In the genomic region with DNA sequence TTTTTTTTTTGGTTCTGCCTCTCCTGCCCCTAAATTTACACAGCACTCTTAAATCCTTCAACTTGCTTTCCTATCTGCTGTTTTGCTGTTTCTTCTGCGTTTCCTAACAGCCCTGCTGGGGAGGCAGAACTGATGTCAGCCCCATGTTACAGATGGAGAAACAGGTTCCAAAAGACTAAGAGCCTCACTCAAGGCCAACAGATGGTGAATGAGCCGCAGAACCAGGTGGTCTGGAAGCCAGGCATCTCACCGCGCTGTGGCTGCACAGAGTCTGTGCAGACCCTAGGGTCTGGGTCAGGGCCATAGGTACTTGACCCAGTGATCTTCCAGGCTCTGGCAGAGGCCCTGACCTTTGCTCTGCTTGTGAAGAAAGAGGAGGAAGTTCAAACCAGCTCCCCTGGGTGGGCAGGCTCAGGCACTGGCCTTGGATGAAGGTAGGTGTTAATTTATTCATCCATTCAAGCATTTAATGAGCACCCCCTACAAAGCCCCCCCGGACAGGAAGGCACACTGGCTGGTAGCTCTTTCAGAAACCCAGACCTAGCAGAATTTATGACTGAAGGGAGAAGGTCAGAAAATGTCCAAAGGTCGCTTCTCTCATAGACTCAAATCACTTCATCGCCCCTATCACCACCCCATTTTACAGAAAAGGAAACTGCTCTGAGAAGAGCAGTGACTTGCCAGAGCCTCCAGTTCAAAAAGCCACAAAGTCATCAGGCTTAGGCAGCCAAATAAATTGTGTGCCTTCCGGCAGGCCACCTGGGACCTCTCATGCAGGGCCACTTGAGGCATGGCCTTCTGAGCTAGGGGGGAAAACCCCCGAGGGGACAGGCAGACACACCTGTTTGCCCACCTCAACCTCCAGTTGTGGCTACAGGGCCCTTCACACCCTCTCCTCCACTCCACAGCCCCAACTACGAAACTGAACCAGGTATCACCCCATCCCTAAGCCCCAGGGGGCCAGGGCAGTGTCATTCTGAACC, we compare ENCODE assay signal across 8 cellular contexts. TPM values are rescaled to one million over a fixed set of nuclear protein-coding genes. Genes with fewer than 3 reads are reported as not detected.
DNase-seq lines count a peak whose midpoint lies in the region; ATAC-seq and TF ChIP-seq lines count a peak whose summit lies in the region.

No MANE protein-coding gene starts in this region.

- H2BK12ac ChIP-seq in H9 (ENCODE audit: insufficient read length, low read depth, low read length) = no peak overlapping the region

- H2AFZ ChIP-seq in H9 (ENCODE audit: low read length) = no peak overlapping the region

- H3K36me3 Mint-ChIP-seq in H9 (ENCODE audit: insufficient read depth in 1 of 3, low read depth in 3 of 3) (peaks cover 1 to 10% (median 9%) of the 10 kb centered on the region in 3 experiments; a peak in 4 of 7 replicates), activated B cell treated with CpG ODN at 0.5 μM for 24 hours (ENCODE audit: low read depth) (no peaks in the 10 kb centered on the region)

- no CpG with 5 or more reads among the region's 10 CpGs for WGBS in H9 (ENCODE audit: extremely low coverage, insufficient read length, low lambda C conversion rate)
- 74% methylated on average over 10 of the region's 10 CpGs for WGBS in prostate gland

- H3T11ph ChIP-seq in H9 (ENCODE audit: low read length) = no peak overlapping the region

- H2BK5ac ChIP-seq in H9 (ENCODE audit: insufficient read length, low read length) = no peak overlapping the region

- H3K79me2 ChIP-seq in H9 (ENCODE audit: insufficient read depth, low read length) = no peaks in the 10 kb centered on the region

- peaks cover 4% of the 10 kb centered on the region for H3K23me2 ChIP-seq in H9 (ENCODE audit: insufficient read length, low read depth, low read length, poor library complexity, severe bottlenecking)

- H4K8ac ChIP-seq in H9 (replicated peaks; ENCODE audit: insufficient read length, low read depth, low read length) = no peak overlapping the region

- intact Hi-C loops in activated B cell treated with CpG ODN at 0.5 μM for 24 hours (cut with micrococcal nuclease) = no loop called here
- intact Hi-C loops in prostate gland (cut with DNase I) = no loop called here

- no peak overlapping the region; the same call in 1 of the 2 replicates for H2BK15ac ChIP-seq in H9 (ENCODE audit: low read depth, low read length)

- H3K27ac Mint-ChIP-seq in H9 = peak overlapping the region in 2 of 3 experiments; percentile 5 to 29; a peak in 2 of 7 replicates
- H3K27ac Mint-ChIP-seq in activated B cell treated with CpG ODN at 0.5 μM for 24 hours = peak overlapping the region; percentile 57

- no peak overlapping the region for H3K56ac ChIP-seq in H9 (ENCODE audit: insufficient read length, low read depth, low read length)

- H3K14ac ChIP-seq in H9 (ENCODE audit: insufficient read depth, low read length) = peak overlapping the region; percentile 48; the same call in 1 of the 2 replicates

- H3K4me1 ChIP-seq in H9 (ENCODE audit: insufficient read depth, low read length) = peaks cover 7% of the 10 kb centered on the region; the same call in 1 of the 2 replicates
- peaks cover 13% of the 10 kb centered on the region for H3K4me1 ChIP-seq in prostate gland (replicated peaks)

- no peaks in the 10 kb centered on the region for H3K9me3 ChIP-seq in H9 (ENCODE audit: control insufficient read depth, low read depth, low read length)
- no peaks in the 10 kb centered on the region for H3K9me3 ChIP-seq in prostate gland

- POLR2A ChIA-PET in activated B cell treated with CpG ODN at 0.5 μM for 24 hours (lab: Charles Lee) = no interaction called here

- no peak overlapping the region for H4K5ac ChIP-seq in H9 (ENCODE audit: insufficient read length, low read depth, low read length)

- no peak overlapping the region for H2BK20ac ChIP-seq in H9 (ENCODE audit: low read depth, low read length, poor library complexity, severe bottlenecking)

- H3K9ac ChIP-seq in H9 (ENCODE audit: extremely low read depth, insufficient read length, low read length) = no peak overlapping the region

- H3K4ac ChIP-seq in H9 (ENCODE audit: low read depth, low read length) = no peak overlapping the region

- no peak for DNase-seq in H9
- no peak for DNase-seq in activated B cell treated with CpG ODN at 0.5 μM for 24 hours
- DNase-seq in prostate gland (ENCODE audit: low spot score) = no peak
- no peak for DNase-seq in activated naive CD4-positive, alpha-beta T cell (lab: John Stamatoyannopoulos, UW)
- DNase-seq in NCI-H2081 treated with DMSO at 0.1 percent for 48 hours (lab: John Stamatoyannopoulos, UW) = no peak
- no peak for DNase-seq in T-helper 1 cell

- H3K4me1 Mint-ChIP-seq in H9 = peaks cover 39 to 41% of the 10 kb centered on the region in 2 experiments
- H3K4me1 Mint-ChIP-seq in activated B cell treated with CpG ODN at 0.5 μM for 24 hours = peaks cover 34% of the 10 kb centered on the region

- H4K20me1 ChIP-seq in H9 (ENCODE audit: control insufficient read depth, insufficient read depth, insufficient read length) = no peaks in the 10 kb centered on the region

- ATAC-seq in GM18517 (IDR thresholded peaks at IDR 0.05; ENCODE audit: unreplicated experiment) = peak; percentile 46
- ATAC-seq in activated B cell treated with CpG ODN at 0.5 μM for 24 hours (ENCODE audit: low read depth) = peak; percentile 32
- no peak for ATAC-seq in GM19035 (IDR thresholded peaks at IDR 0.05; ENCODE audit: unreplicated experiment)

- H3K4me3 ChIP-seq in prostate gland = no peak overlapping the region

- H3K36me3 ChIP-seq in prostate gland = no peaks in the 10 kb centered on the region

- H3K27me3 ChIP-seq in H9 (ENCODE audit: insufficient read depth, low read length) = peaks cover 9% of the 10 kb centered on the region; the same call in 1 of the 2 replicates
- no peaks in the 10 kb centered on the region for H3K27me3 ChIP-seq in prostate gland (replicated peaks; ENCODE audit: insufficient read depth)

- H2AK5ac ChIP-seq in H9 (ENCODE audit: insufficient read length, low read length) = no peak overlapping the region

- CTCF ChIA-PET in activated B cell treated with CpG ODN at 0.5 μM for 24 hours (lab: Charles Lee) = no interaction called here

- H3K23ac ChIP-seq in H9 (ENCODE audit: insufficient read length, low read depth, low read length) = no peak overlapping the region

- H3K27me3 Mint-ChIP-seq in H9 (ENCODE audit: low read depth) = peaks cover 26% of the 10 kb centered on the region
- H3K27me3 Mint-ChIP-seq in activated B cell treated with CpG ODN at 0.5 μM for 24 hours = peaks cover 24% of the 10 kb centered on the region

- H3K27ac ChIP-seq in H9 (ENCODE audit: insufficient read length, low read depth, low read length) = no peak overlapping the region
- peak overlapping the region; percentile 85 to 96 for H3K27ac ChIP-seq in prostate gland

- H3K18ac ChIP-seq in H9 (ENCODE audit: insufficient read length, low read depth, low read length) = no peak overlapping the region

- TF ChIP-seq POLR2A in prostate gland (IDR thresholded peaks at IDR 0.05) = no peak

- TF ChIP-seq CTCF in H9 (conservative IDR thresholded peaks at IDR 0.05) = no peak
- no peak for TF ChIP-seq CTCF in activated B cell treated with CpG ODN at 0.5 μM for 24 hours (IDR thresholded peaks at IDR 0.05)
- no peak for TF ChIP-seq CTCF in prostate gland (IDR thresholded peaks at IDR 0.05)

- H3K4me3 Mint-ChIP-seq in H9 (peak overlapping the region; percentile 15 to 65; a peak in 3 of 5 replicates), activated B cell treated with CpG ODN at 0.5 μM for 24 hours (peak overlapping the region; percentile 17)

- no peak overlapping the region for H2BK120ac ChIP-seq in H9 (ENCODE audit: low read depth, low read length, poor library complexity, severe bottlenecking)

- H4K91ac ChIP-seq in H9 (ENCODE audit: insufficient read length, low read depth, low read length) = no peak overlapping the region

- H3K4me2 ChIP-seq in H9 (ENCODE audit: insufficient read depth, insufficient read length, low read length) = no peak overlapping the region

- H3K79me1 ChIP-seq in H9 (ENCODE audit: insufficient read depth, low read depth, low read length, poor library complexity, severe bottlenecking) = no peaks in the 10 kb centered on the region

- H3K9me3 Mint-ChIP-seq in H9 = no peaks in the 10 kb centered on the region; a peak in 1 of 5 replicates
- H3K9me3 Mint-ChIP-seq in activated B cell treated with CpG ODN at 0.5 μM for 24 hours = no peaks in the 10 kb centered on the region

RNA-seq across cellular contexts. Expression of gene CHDH, which starts 2.7 kb away (rescaled TPM):
- 8.2 and 11.0 TPM in 2 replicates for total RNA-seq in H9 (2021)
- total RNA-seq in activated B cell treated with CpG ODN at 0.5 μM for 24 hours = 3.4 and 6.0 TPM in 2 replicates
- 10 to 100 TPM; 40.2 to 43.9 TPM for total RNA-seq in prostate gland

RNA-seq across cellular contexts. Expression of gene IL17RB, which starts 2.9 kb away (rescaled TPM):
- total RNA-seq in H9 (2021) (8.3 and 9.8 TPM in 2 replicates), activated B cell treated with CpG ODN at 0.5 μM for 24 hours (3.0 and 3.8 TPM in 2 replicates), prostate gland (10 to 100 TPM in 1 of 2 donors, 1 to 10 TPM in 1; 6.0 to 14.3 TPM)

RNA-seq across cellular contexts. Expression of gene ACTR8, which starts 38.5 kb away (rescaled TPM):
- 36.7 and 39.2 TPM in 2 replicates for total RNA-seq in H9 (2021)
- total RNA-seq in activated B cell treated with CpG ODN at 0.5 μM for 24 hours = 42.0 and 42.7 TPM in 2 replicates
- 10 to 100 TPM; 20.6 to 54.5 TPM for total RNA-seq in prostate gland

RNA-seq across cellular contexts. Expression of gene SELENOK, which starts 48.2 kb away (rescaled TPM):
- 30.3 and 34.6 TPM in 2 replicates for total RNA-seq in H9 (2021)
- total RNA-seq in activated B cell treated with CpG ODN at 0.5 μM for 24 hours = 29.8 and 43.3 TPM in 2 replicates
- 10 to 100 TPM; 48.5 to 51.1 TPM for total RNA-seq in prostate gland
